11 cellular contexts compared by ENCODE assay signal in the genomic region with DNA sequence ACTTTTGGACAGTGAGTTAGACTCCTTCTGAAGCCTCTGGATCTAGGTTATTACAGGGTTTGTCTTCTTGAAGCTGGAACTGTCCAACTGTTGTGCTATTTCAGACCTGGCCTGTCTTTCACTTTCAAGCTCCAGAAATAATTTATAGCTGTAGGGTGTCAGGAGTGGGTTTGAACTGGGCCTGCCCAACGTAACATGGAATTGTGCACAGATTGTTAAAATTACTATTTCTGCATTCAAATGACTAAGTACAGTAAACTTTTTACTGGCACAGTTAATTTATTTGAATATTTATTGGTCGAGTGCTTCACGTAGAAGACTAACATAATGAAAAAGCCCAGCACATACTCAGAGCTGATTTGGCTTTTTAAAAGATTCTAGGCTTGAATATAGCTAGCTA.
DNase-seq lines count a peak whose midpoint lies in the region; ATAC-seq and TF ChIP-seq lines count a peak whose summit lies in the region.
"Had no signal": no experiment of that assay in that cellular context is flagged by ENCODE, and none has a peak within 500 bp of the region (broad histone marks: within the 10 kb centered on the region; RNA-seq: fewer than 3 reads in every experiment).

No MANE protein-coding gene starts in this region.

- peaks cover 7 to 64% of the 10 kb centered on the region in 2 donors for H3K4me1 ChIP-seq in ascending aorta
- H3K4me1 ChIP-seq in osteoblast (ENCODE audit: insufficient read depth, low read length): no peaks in the 10 kb centered on the region

- intact Hi-C loops in ascending aorta (cut with DNase I): no loop called here

- H3K27me3 ChIP-seq in ascending aorta (no peaks in the 10 kb centered on the region), osteoblast (ENCODE audit: insufficient read depth, low read length) (no peaks in the 10 kb centered on the region)
- H3K27me3 ChIP-seq: pancreas had no signal

- DNase-seq in ascending aorta (ENCODE audit: low spot score in 2 of 2): no peak
- DNase-seq in osteoblast (ENCODE audit: insufficient read length, low spot score, missing footprints): no peak
- DNase-seq in NCI-H1417 treated with DMSO at 0.1 percent for 48 hours (lab: John Stamatoyannopoulos, UW): no peak
- DNase-seq in activated effector memory CD4-positive, alpha-beta T cell treated with Interleukin-2 at 50 U/mL for 16 hours: no peak
- DNase-seq: mammary epithelial cell; pancreas; stimulated activated naive CD8-positive, alpha-beta T cell treated with anti-CD3 and anti-CD28 coated beads, Interleukin-15, Interleukin-2, amounts not matched to agents 100 U/mL and 50 U/mL, for 24 hours had no signal

- TF ChIP-seq CTCF in ascending aorta (IDR thresholded peaks at IDR 0.05) (no peak), osteoblast (IDR thresholded peaks at IDR 0.05; ENCODE audit: extremely low read depth, low read depth, low read length) (no peak)

- no peaks in the 10 kb centered on the region for H3K9me3 ChIP-seq in ascending aorta
- H3K9me3 ChIP-seq in osteoblast (ENCODE audit: low read depth, low read length): no peaks in the 10 kb centered on the region
- H3K9me3 ChIP-seq: pancreas had no signal

- H2AFZ ChIP-seq in osteoblast (ENCODE audit: low read length): no peak overlapping the region

- H3K27ac ChIP-seq in ascending aorta (peak overlapping the region; percentile 20 to 28), osteoblast (ENCODE audit: low read depth, low read length) (no peak overlapping the region)
- H3K27ac ChIP-seq: pancreas had no signal

- peak overlapping the region in 1 of 2 donors; percentile 32 for H3K4me3 ChIP-seq in ascending aorta
- no peak overlapping the region for H3K4me3 ChIP-seq in osteoblast (ENCODE audit: insufficient read depth, low read length)
- H3K4me3 ChIP-seq: pancreas had no signal

- H3K36me3 ChIP-seq in ascending aorta: no peaks in the 10 kb centered on the region
- H3K36me3 ChIP-seq in osteoblast (ENCODE audit: insufficient read depth, low read length): no peaks in the 10 kb centered on the region
- H3K36me3 ChIP-seq: pancreas had no signal

- peaks cover 99% of the 10 kb centered on the region for H3K79me2 ChIP-seq in osteoblast (ENCODE audit: insufficient read depth, low read length)

- H3K4me2 ChIP-seq in osteoblast (ENCODE audit: insufficient read depth, low read length): peak overlapping the region; percentile 16

- ATAC-seq in GM19043 (IDR thresholded peaks at IDR 0.05; ENCODE audit: low read depth, unreplicated experiment) (peak; percentile 38), HG03342 (IDR thresholded peaks at IDR 0.05; ENCODE audit: unreplicated experiment) (peak; percentile 42), GM19351 (IDR thresholded peaks at IDR 0.05; ENCODE audit: unreplicated experiment) (no peak), GM21786 (IDR thresholded peaks at IDR 0.05; ENCODE audit: unreplicated experiment) (no peak)
- ATAC-seq: stimulated activated naive CD8-positive, alpha-beta T cell treated with anti-CD3 and anti-CD28 coated beads, Interleukin-15, Interleukin-2, amounts not matched to agents 100 U/mL and 50 U/mL, for 24 hours had no signal

- peaks cover 59% of the 10 kb centered on the region for H4K20me1 ChIP-seq in osteoblast (ENCODE audit: insufficient read depth, low read length)

Comparison
In these comparisons a context has a peak if more than half of its experiments do, and no peak if none do; other contexts are left out.
1. ATAC-seq: peak in GM19043 (single experiment) and HG03342 (single experiment); none in GM19351 (single experiment) and GM21786 (single experiment).